In the genomic region with DNA sequence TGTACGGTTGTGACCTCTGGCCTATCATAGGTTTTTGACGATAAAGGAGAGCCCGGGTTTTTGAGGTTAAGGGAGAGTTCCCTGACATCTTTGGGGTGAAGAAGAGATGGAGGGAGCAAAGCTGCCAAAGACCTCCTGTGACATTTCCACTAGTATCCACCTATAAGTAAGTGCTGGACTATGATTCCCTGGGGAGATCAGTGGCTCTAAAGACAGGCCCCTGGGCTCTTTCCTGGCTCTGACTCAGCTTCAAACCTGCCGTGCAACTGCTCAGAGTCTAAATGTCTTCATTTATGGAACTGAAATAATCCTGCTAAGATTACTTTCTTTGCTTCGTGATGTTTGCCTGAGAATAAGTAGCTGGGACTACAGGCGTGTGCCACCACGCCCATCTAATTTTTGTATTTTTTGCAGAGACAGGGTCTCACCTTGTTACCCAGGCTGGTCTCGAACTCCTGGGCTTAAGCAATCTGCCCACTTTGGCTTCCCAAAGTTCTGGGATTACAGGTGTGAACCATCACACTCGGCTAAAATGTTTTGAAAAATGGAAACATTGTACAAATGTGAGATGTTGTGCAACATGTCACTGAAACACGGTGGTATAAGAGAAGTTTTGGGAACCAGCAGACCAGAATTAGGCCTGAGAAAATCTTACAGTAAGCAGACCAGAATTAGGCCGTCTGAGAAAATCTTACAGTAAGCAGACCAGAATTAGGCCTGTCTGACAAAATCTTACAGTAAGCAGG, we compare ENCODE assay signal across 10 cellular contexts. TPM values are rescaled to one million over a fixed set of nuclear protein-coding genes. Genes with fewer than 3 reads are reported as not detected.
A peak's percentile ranks its signal among the peaks of the same experiment; 100 is the strongest.
DNase-seq lines count a peak whose midpoint lies in the region; ATAC-seq, FAIRE-seq and TF ChIP-seq lines count a peak whose summit lies in the region.
"Had no signal": no experiment of that assay in that cellular context is flagged by ENCODE, and none has a peak within 500 bp of the region (broad histone marks: within the 10 kb centered on the region; RNA-seq: fewer than 3 reads in every experiment).

No MANE protein-coding gene starts in this region.

- H4K20me1 ChIP-seq in GM12878 (ENCODE audit: control insufficient read depth, insufficient read depth) (no peaks in the 10 kb centered on the region), osteoblast (ENCODE audit: insufficient read depth, low read length) (no peaks in the 10 kb centered on the region)

- H3K9ac ChIP-seq in GM12878 (ENCODE audit: control insufficient read depth, insufficient read depth, low read length): no peak overlapping the region

- no peak overlapping the region; the same call in 1 of the 2 replicates for H3K4me2 ChIP-seq in GM12878 (ENCODE audit: control insufficient read depth, insufficient read depth)
- no peak overlapping the region for H3K4me2 ChIP-seq in osteoblast (ENCODE audit: insufficient read depth, low read length)

- no peak for DNase-seq in CD8-positive, alpha-beta memory T cell
- DNase-seq in HPDE6-E6E7 (ENCODE audit: extremely low spot score) (peak; percentile 37), GM12878 (ENCODE audit: low read depth, low spot score) (no peak), AML-193 (lab: John Stamatoyannopoulos, UW) (no peak), ovary (no peak), osteoblast (ENCODE audit: insufficient read length, low spot score, missing footprints) (no peak)
- DNase-seq in naive thymus-derived CD4-positive, alpha-beta T cell: no peak
- DNase-seq: activated effector memory CD4-positive, alpha-beta T cell treated with Interleukin-2 at 50 U/mL for 16 hours had no signal

- H3K27me3 ChIP-seq in CD8-positive, alpha-beta memory T cell (ENCODE audit: insufficient read depth, low read length, poor library complexity, severe bottlenecking): no peaks in the 10 kb centered on the region
- H3K27me3 ChIP-seq in GM12878 (replicated peaks in 1 of 2; ENCODE audit: control insufficient read depth in 2 of 2, insufficient read depth in 2 of 2, low read length in 1 of 2): no peaks in the 10 kb centered on the region
- no peaks in the 10 kb centered on the region for H3K27me3 ChIP-seq in naive thymus-derived CD4-positive, alpha-beta T cell (ENCODE audit: control insufficient read depth in 2 of 2, insufficient read depth in 2 of 2, low read length in 2 of 2)
- H3K27me3 ChIP-seq in ovary: no peaks in the 10 kb centered on the region
- H3K27me3 ChIP-seq in osteoblast (ENCODE audit: insufficient read depth, low read length): no peaks in the 10 kb centered on the region

- no peaks in the 10 kb centered on the region for H3K36me3 ChIP-seq in CD8-positive, alpha-beta memory T cell (ENCODE audit: insufficient read depth, low read length)
- H3K36me3 ChIP-seq in GM12878 (ENCODE audit: control insufficient read depth in 2 of 2, insufficient read depth in 2 of 2, low read length in 1 of 2): no peaks in the 10 kb centered on the region
- H3K36me3 ChIP-seq in naive thymus-derived CD4-positive, alpha-beta T cell (ENCODE audit: control insufficient read depth in 2 of 3, insufficient read depth in 3 of 3, low read length in 3 of 3): peaks cover 0 to 7% (median 0%) of the 10 kb centered on the region in 3 experiments
- no peaks in the 10 kb centered on the region for H3K36me3 ChIP-seq in ovary
- H3K36me3 ChIP-seq in osteoblast (ENCODE audit: insufficient read depth, low read length): no peaks in the 10 kb centered on the region

- RAD21 ChIA-PET in GM12878 (lab: Charles Lee; ENCODE audit: unreplicated experiment): interaction anchor here (1.9 to 8.3 kb wide), 3 partner anchors 29 to 76 kb away, joined by 7 to 125 read pairs (median 13); a partner anchor contains a TSS

- ATAC-seq in GM12878: no peak
- ATAC-seq in naive thymus-derived CD4-positive, alpha-beta T cell: no peak
- ATAC-seq in HG03175 (IDR thresholded peaks at IDR 0.05; ENCODE audit: unreplicated experiment): no peak

- no peak for FAIRE-seq in GM12878 (lab: Jason Lieb, UNC)

- WGBS in GM12878 (ENCODE audit: insufficient coverage, insufficient replicate concordance, low lambda C conversion rate, missing lambda C conversion rate): 64% methylated on average over 11 of the region's 11 CpGs
- 74 to 80% (median 79%) methylated on average over 11 of the region's 11 CpGs for WGBS in ovary, 3 donors

- BruUV-seq in GM12878 (replicated peaks; lab: Mats Ljungman, UMichigan): no TSS peak

- TF ChIP-seq CTCF in GM12878 (IDR thresholded peaks at IDR 0.05 in 2 of 3, conservative IDR thresholded peaks at IDR 0.05 in 1 of 3; ENCODE audit: control insufficient read depth in 2 of 3, extremely low read depth in 1 of 3, insufficient read depth in 1 of 3, low read depth in 3 of 3, low read length in 3 of 3) (no peak), ovary (IDR thresholded peaks at IDR 0.05) (no peak), osteoblast (IDR thresholded peaks at IDR 0.05; ENCODE audit: extremely low read depth, low read depth, low read length) (no peak)

- H3K9me3 Mint-ChIP-seq in CD8-positive, alpha-beta memory T cell: no peaks in the 10 kb centered on the region
- peaks cover 0 to 2% (median 0%) of the 10 kb centered on the region in 11 donors for H3K9me3 Mint-ChIP-seq in naive thymus-derived CD4-positive, alpha-beta T cell
- H3K9me3 Mint-ChIP-seq: stimulated activated naive CD8-positive, alpha-beta T cell treated with anti-CD3 and anti-CD28 coated beads, Interleukin-15, Interleukin-2, amounts not matched to agents 100 ng/mL and 50 ng/mL, for 24 hours had no signal

- peaks cover 0 to 2% of the 10 kb centered on the region in 2 donors for H3K27me3 Mint-ChIP-seq in CD8-positive, alpha-beta memory T cell
- peaks cover 0 to 9% (median 0%) of the 10 kb centered on the region in 5 donors for H3K27me3 Mint-ChIP-seq in naive thymus-derived CD4-positive, alpha-beta T cell
- H3K27me3 Mint-ChIP-seq: stimulated activated naive CD8-positive, alpha-beta T cell treated with anti-CD3 and anti-CD28 coated beads, Interleukin-15, Interleukin-2, amounts not matched to agents 100 ng/mL and 50 ng/mL, for 24 hours had no signal

- TF ChIP-seq RAD21 in GM12878 (IDR thresholded peaks at IDR 0.05; ENCODE audit: insufficient read depth, low read depth, low read length): no peak

- TF ChIP-seq POLR2A in GM12878 (IDR thresholded peaks at IDR 0.05; ENCODE audit: low read depth, low read length) (no peak), ovary (IDR thresholded peaks at IDR 0.05) (no peak)

- peak overlapping the region; percentile 95 for H3K27ac ChIP-seq in CD8-positive, alpha-beta memory T cell (ENCODE audit: low read depth, low read length)
- peak overlapping the region; percentile 0; the same call in 1 of the 2 replicates for H3K27ac ChIP-seq in GM12878 (ENCODE audit: control insufficient read depth, insufficient read depth)
- peak overlapping the region; percentile 86 for H3K27ac ChIP-seq in naive thymus-derived CD4-positive, alpha-beta T cell (ENCODE audit: low read depth, low read length)
- peak overlapping the region in 1 of 2 donors; percentile 92 for H3K27ac ChIP-seq in ovary
- H3K27ac ChIP-seq in osteoblast (ENCODE audit: low read depth, low read length): no peak overlapping the region

- CTCF ChIA-PET in CD8-positive, alpha-beta memory T cell (lab: Charles Lee): interaction anchor here (1.3 to 4.4 kb wide), 2 partner anchors 32 to 38 kb away, joined by 3 to 44 read pairs; no protein-coding TSS in a partner anchor
- CTCF ChIA-PET in GM12878 (lab: Yijun Ruan, JAX): interaction anchor here (0.9 to 8.8 kb wide), 5 partner anchors 10 to 76 kb away, joined by 3 to 110 read pairs (median 6); a partner anchor contains a TSS
- CTCF ChIA-PET in naive thymus-derived CD4-positive, alpha-beta T cell (lab: Charles Lee): interaction anchor here (1.7 to 9.4 kb wide), 3 partner anchors 27 to 74 kb away, joined by 11 to 72 read pairs (median 60); a partner anchor contains a TSS

- H3K9me3 ChIP-seq in CD8-positive, alpha-beta memory T cell (ENCODE audit: low read length): no peaks in the 10 kb centered on the region
- H3K9me3 ChIP-seq in GM12878 (replicated peaks; ENCODE audit: control insufficient read depth, insufficient read depth, low read length) (no peaks in the 10 kb centered on the region), ovary (no peaks in the 10 kb centered on the region), osteoblast (ENCODE audit: low read depth, low read length) (no peaks in the 10 kb centered on the region)
- no peaks in the 10 kb centered on the region for H3K9me3 ChIP-seq in naive thymus-derived CD4-positive, alpha-beta T cell (ENCODE audit: control insufficient read depth in 2 of 3, low read length in 3 of 3)

- peak overlapping the region; percentile 49 for H3K4me3 ChIP-seq in CD8-positive, alpha-beta memory T cell (ENCODE audit: low read length)
- H3K4me3 ChIP-seq in GM12878: no peak overlapping the region
- H3K4me3 ChIP-seq in naive thymus-derived CD4-positive, alpha-beta T cell (ENCODE audit: low read length): peak overlapping the region; percentile 90
- H3K4me3 ChIP-seq in ovary: no peak overlapping the region
- no peak overlapping the region for H3K4me3 ChIP-seq in osteoblast (ENCODE audit: insufficient read depth, low read length)

- in situ Hi-C loops in GM12878 (cut with MboI): no loop called here

- H3K79me2 ChIP-seq in GM12878 (ENCODE audit: control insufficient read depth, insufficient read depth, low read length) (peaks cover 32% of the 10 kb centered on the region), osteoblast (ENCODE audit: insufficient read depth, low read length) (peaks cover 2% of the 10 kb centered on the region)

- H3K4me1 Mint-ChIP-seq in CD8-positive, alpha-beta memory T cell: peaks cover 28 to 41% (median 38%) of the 10 kb centered on the region in 3 donors
- peaks cover 24 to 43% (median 34%) of the 10 kb centered on the region in 7 donors for H3K4me1 Mint-ChIP-seq in naive thymus-derived CD4-positive, alpha-beta T cell

- TF ChIP-seq EP300 in GM12878 (IDR thresholded peaks at IDR 0.05; ENCODE audit: borderline replicate concordance in 1 of 2, control insufficient read depth in 1 of 2, low read depth in 2 of 2, low read length in 2 of 2) (no peak), ovary (IDR thresholded peaks at IDR 0.05) (no peak)

- peaks cover 35% of the 10 kb centered on the region for H3K4me1 ChIP-seq in CD8-positive, alpha-beta memory T cell (ENCODE audit: insufficient read depth, low read length)
- H3K4me1 ChIP-seq in GM12878 (ENCODE audit: control insufficient read depth, insufficient read depth, low read length) (peaks cover 23% of the 10 kb centered on the region), ovary (ENCODE audit: insufficient read depth) (peaks cover 13% of the 10 kb centered on the region), osteoblast (ENCODE audit: insufficient read depth, low read length) (peaks cover 7% of the 10 kb centered on the region)
- peaks cover 23 to 25% of the 10 kb centered on the region in 2 donors for H3K4me1 ChIP-seq in naive thymus-derived CD4-positive, alpha-beta T cell (ENCODE audit: control insufficient read depth in 2 of 2, insufficient read depth in 2 of 2, low read length in 2 of 2)

- SMC1A ChIA-PET in GM12878 (lab: Charles Lee; ENCODE audit: uncharacterized antibody, unreplicated experiment): interaction anchor here (0.9 to 8.3 kb wide), 8 partner anchors 10 to 73 kb away, joined by 4 to 112 read pairs (median 11); a partner anchor contains a TSS

- H3K4me3 Mint-ChIP-seq in CD8-positive, alpha-beta memory T cell: peak overlapping the region; percentile 80 to 93 (median 84)
- H3K4me3 Mint-ChIP-seq in naive thymus-derived CD4-positive, alpha-beta T cell: peak overlapping the region in 9 of 10 donors; percentile 4 to 100 (median 84)

- H3K36me3 Mint-ChIP-seq in CD8-positive, alpha-beta memory T cell: peaks cover 0 to 15% (median 0%) of the 10 kb centered on the region in 3 donors
- peaks cover 0 to 3% (median 0%) of the 10 kb centered on the region in 5 donors for H3K36me3 Mint-ChIP-seq in naive thymus-derived CD4-positive, alpha-beta T cell

- intact Hi-C loops in GM12878 (cut with micrococcal nuclease; ENCODE audit: unreplicated experiment): no loop called here
- intact Hi-C loops in naive thymus-derived CD4-positive, alpha-beta T cell (cut with micrococcal nuclease): loop anchor here (1.0 to 10.0 kb wide), 3 partner anchors 310 to 1184 kb away; a partner anchor contains a TSS
- intact Hi-C loops in ovary (cut with DNase I): no loop called here

- peak overlapping the region; percentile 73 to 98 (median 92) for H3K27ac Mint-ChIP-seq in CD8-positive, alpha-beta memory T cell
- H3K27ac Mint-ChIP-seq in naive thymus-derived CD4-positive, alpha-beta T cell: peak overlapping the region; percentile 85 to 99 (median 93)

- peak overlapping the region; percentile 20; the same call in 1 of the 2 replicates for H2AFZ ChIP-seq in GM12878 (ENCODE audit: control insufficient read depth, low read depth, low read length)
- H2AFZ ChIP-seq in osteoblast (ENCODE audit: low read length): no peak overlapping the region

- POLR2A ChIA-PET in CD8-positive, alpha-beta memory T cell (lab: Charles Lee): no interaction called here
- POLR2A ChIA-PET in GM12878 (lab: Charles Lee): interaction anchor here (1.3 to 7.6 kb wide), 3 partner anchors 9 to 75 kb away, joined by 4 to 74 read pairs (median 6); no protein-coding TSS in a partner anchor
- POLR2A ChIA-PET in naive thymus-derived CD4-positive, alpha-beta T cell (lab: Charles Lee): interaction anchor here (0.6 to 9.3 kb wide), 6 partner anchors 29 to 76 kb away, joined by 4 to 92 read pairs (median 6); a partner anchor contains a TSS

RNA-seq across cellular contexts. Expression of a gene that starts 1.2 kb away (rescaled TPM):
- total RNA-seq in CD8-positive, alpha-beta memory T cell: 10 to 100 TPM; 10.2 to 11.7 TPM
- polyA plus RNA-seq in CD8-positive, alpha-beta memory T cell: 17.9 TPM
- 33.5 and 35.7 TPM in 2 replicates for total RNA-seq in GM12878 (2013; cell fraction: nucleolus; rRNA removed)
- total RNA-seq in GM12878 (2014; rRNA removed) (13.5 and 16.2 TPM in 2 replicates), GM12878 (2014; rRNA removed; fragmentation: Illumina TruSeq; extraction: Trizol) (11.8 and 12.9 TPM in 2 replicates), GM12878 (2021) (20.0 and 22.8 TPM in 2 replicates), ovary (10 to 100 TPM; 13.2 to 33.6 (median 24.0) TPM), osteoblast (3.5 and 3.6 TPM in 2 replicates)
- 2.6 TPM for polyA plus RNA-seq in GM12878 (2011; ENCODE audit: low read depth)
- polyA plus RNA-seq in GM12878 (2011; rRNA removed) (21.7 and 22.4 TPM in 2 replicates), GM12878 (2014; fragmentation: Illumina TruSeq; extraction: Trizol) (14.5 and 16.2 TPM in 2 replicates), GM12878 (2014; fragmentation: Nextera tagmentation; extraction: Ambion mirVana) (1 to 10 TPM; 3.9 to 4.7 TPM), GM12878 (2014; rRNA removed) (11.6 and 14.6 TPM in 2 replicates), GM12878 (2016; fragmentation: Nextera tagmentation; extraction: Ambion mirVana) (10 to 100 TPM; 19.6 to 20.2 TPM), ovary (10 to 100 TPM; 15.2 to 24.1 TPM)
- 19.5 and 20.7 TPM in 2 replicates for polyA plus RNA-seq in GM12878 (2011; cell fraction: cytosol; rRNA removed)
- 12.5 and 13.5 TPM in 2 replicates for polyA plus RNA-seq in GM12878 (2011; cell fraction: nucleus; rRNA removed)
- polyA plus RNA-seq in GM12878 (2012): 3.7 and 8.8 TPM in 2 replicates
- 29.6 and 30.2 TPM in 2 replicates for polyA minus RNA-seq in GM12878 (2011; rRNA and poly(A)+ RNA removed)
- 8.7 and 11.2 TPM in 2 replicates for polyA minus RNA-seq in GM12878 (2011; cell fraction: cytosol; rRNA and poly(A)+ RNA removed)
- 8.7 and 13.9 TPM in 2 replicates for polyA minus RNA-seq in GM12878 (2011; cell fraction: nucleus; rRNA and poly(A)+ RNA removed)
- 10 to 100 TPM in 3 of 5 experiments, 1 to 10 TPM in 2; 7.5 to 46.2 (median 21.6) TPM for total RNA-seq in naive thymus-derived CD4-positive, alpha-beta T cell
- polyA plus RNA-seq in naive thymus-derived CD4-positive, alpha-beta T cell: 10 to 100 TPM; 32.1 to 39.2 TPM

RNA-seq across cellular contexts. Expression of a gene that starts 59.4 kb away (rescaled TPM):
- total RNA-seq in CD8-positive, alpha-beta memory T cell: 1 to 10 TPM; 2.6 to 5.1 TPM
- 1.9 TPM for polyA plus RNA-seq in CD8-positive, alpha-beta memory T cell
- total RNA-seq in GM12878 (2013; cell fraction: nucleolus; rRNA removed): 36.3 and 38.8 TPM in 2 replicates
- total RNA-seq in GM12878 (2014; rRNA removed): 5.9 and 6.7 TPM in 2 replicates
- 7.7 TPM in 2 replicates for total RNA-seq in GM12878 (2014; rRNA removed; fragmentation: Illumina TruSeq; extraction: Trizol)
- total RNA-seq in GM12878 (2021): 5.2 and 5.5 TPM in 2 replicates
- polyA plus RNA-seq in GM12878 (2011; ENCODE audit: low read depth): 4.0 TPM
- polyA plus RNA-seq in GM12878 (2011; rRNA removed): 14.5 and 16.8 TPM in 2 replicates
- polyA plus RNA-seq in GM12878 (2011; cell fraction: cytosol; rRNA removed): 4.1 and 5.7 TPM in 2 replicates
- polyA plus RNA-seq in GM12878 (2011; cell fraction: nucleus; rRNA removed): 56.8 and 68.9 TPM in 2 replicates
- polyA plus RNA-seq in GM12878 (2012): 8.8 and 12.1 TPM in 2 replicates
- 8.5 and 8.6 TPM in 2 replicates for polyA plus RNA-seq in GM12878 (2014; fragmentation: Illumina TruSeq; extraction: Trizol)
- polyA plus RNA-seq in GM12878 (2014; fragmentation: Nextera tagmentation; extraction: Ambion mirVana): 1 to 10 TPM; 9.0 to 9.1 TPM
- polyA plus RNA-seq in GM12878 (2014; rRNA removed): 7.1 and 8.7 TPM in 2 replicates
- 10 to 100 TPM; 11.8 to 13.5 TPM for polyA plus RNA-seq in GM12878 (2016; fragmentation: Nextera tagmentation; extraction: Ambion mirVana)
- 5.9 and 8.0 TPM in 2 replicates for polyA minus RNA-seq in GM12878 (2011; rRNA and poly(A)+ RNA removed)
- polyA minus RNA-seq in GM12878 (2011; cell fraction: cytosol; rRNA and poly(A)+ RNA removed): 1.2 and 1.9 TPM in 2 replicates
- 13.3 and 16.4 TPM in 2 replicates for polyA minus RNA-seq in GM12878 (2011; cell fraction: nucleus; rRNA and poly(A)+ RNA removed)
- 10 to 100 TPM in 2 of 5 experiments, 1 to 10 TPM in 3; 2.4 to 13.8 (median 6.0) TPM for total RNA-seq in naive thymus-derived CD4-positive, alpha-beta T cell
- 1 to 10 TPM; 1.9 to 5.2 TPM for polyA plus RNA-seq in naive thymus-derived CD4-positive, alpha-beta T cell
- total RNA-seq in ovary: 10 to 100 TPM; 17.6 to 59.5 (median 23.5) TPM
- 10 to 100 TPM; 12.1 to 27.1 TPM for polyA plus RNA-seq in ovary
- total RNA-seq in osteoblast: 31.1 and 31.2 TPM in 2 replicates

Comparison
In these comparisons a context has a peak if more than half of its experiments do, and no peak if none do; other contexts are left out.
1. H3K4me3 ChIP-seq: peak in CD8-positive, alpha-beta memory T cell (single experiment) and naive thymus-derived CD4-positive, alpha-beta T cell (single experiment); none in GM12878 (single experiment), ovary (single experiment) and osteoblast (single experiment).
2. intact Hi-C loops: an anchor here in naive thymus-derived CD4-positive, alpha-beta T cell (1.0 to 10.0 kb wide); none called in GM12878 and ovary.